Comparison of ENCODE assay signal across 10 cellular contexts in genomic region chr7:55279080-55279845, GRCh38.
"Had no signal": no experiment of that assay in that cellular context is flagged by ENCODE, and none has a peak within 500 bp of the region (broad histone marks: within the 10 kb centered on the region; RNA-seq: fewer than 3 reads in every experiment).

No MANE protein-coding gene starts in this region.

- DNase-seq: kidney, lower lobe of right lung had no signal

- H3K27ac Mint-ChIP-seq: activated naive CD8-positive, alpha-beta T cell treated with anti-CD3 and anti-CD28 coated beads for 36 hours; activated T-cell treated with anti-CD3 and anti-CD28 coated beads, Interleukin-2, amount 50 U/mL, for 24 hours; activated T-helper 2 cell treated with anti-CD3 and anti-CD28 coated beads, Interferon-gamma antibody, Interleukin-2, Interleukin-4, amounts not matched to agents 10 μg/mL and 5 μg/mL and 100 μg/mL, durations not matched to agents 14 hours and 24 hours and 36 hours; progenitor cell of endocrine pancreas; stimulated activated naive CD8-positive, alpha-beta T cell treated with anti-CD3 and anti-CD28 coated beads, Interleukin-15, Interleukin-2, amounts not matched to agents 100 ng/mL and 50 ng/mL, for 24 hours; WTC11 had no signal

- H3K27me3 Mint-ChIP-seq: activated T-cell treated with anti-CD3 and anti-CD28 coated beads, Interleukin-2, amount 50 U/mL, for 24 hours; stimulated activated naive CD8-positive, alpha-beta T cell treated with anti-CD3 and anti-CD28 coated beads, Interleukin-15, Interleukin-2, amounts not matched to agents 100 ng/mL and 50 ng/mL, for 24 hours had no signal

- H3K4me1 Mint-ChIP-seq: activated naive CD8-positive, alpha-beta T cell treated with anti-CD3 and anti-CD28 coated beads for 36 hours; naive B cell had no signal

- H3K36me3 Mint-ChIP-seq: activated naive CD8-positive, alpha-beta T cell treated with anti-CD3 and anti-CD28 coated beads for 36 hours; naive B cell; WTC11 had no signal

- H3K4me3 Mint-ChIP-seq: activated naive CD8-positive, alpha-beta T cell treated with anti-CD3 and anti-CD28 coated beads for 36 hours; activated T-cell treated with anti-CD3 and anti-CD28 coated beads, Interleukin-2, amount 50 U/mL, for 24 hours; naive B cell; neural crest cell; stimulated activated naive CD8-positive, alpha-beta T cell treated with anti-CD3 and anti-CD28 coated beads, Interleukin-15, Interleukin-2, amounts not matched to agents 100 ng/mL and 50 ng/mL, for 24 hours; WTC11 had no signal

- H3K9me3 Mint-ChIP-seq: activated naive CD8-positive, alpha-beta T cell treated with anti-CD3 and anti-CD28 coated beads for 36 hours; activated T-cell treated with anti-CD3 and anti-CD28 coated beads, Interleukin-2, amount 50 U/mL, for 24 hours; activated T-helper 2 cell treated with anti-CD3 and anti-CD28 coated beads, Interferon-gamma antibody, Interleukin-2, Interleukin-4, amounts not matched to agents 10 μg/mL and 5 μg/mL and 100 μg/mL, durations not matched to agents 14 hours and 24 hours and 36 hours; naive B cell; neural crest cell; stimulated activated naive CD8-positive, alpha-beta T cell treated with anti-CD3 and anti-CD28 coated beads, Interleukin-15, Interleukin-2, amounts not matched to agents 100 ng/mL and 50 ng/mL, for 24 hours; WTC11 had no signal
